17 cellular contexts compared by ENCODE assay signal in the genomic region with DNA sequence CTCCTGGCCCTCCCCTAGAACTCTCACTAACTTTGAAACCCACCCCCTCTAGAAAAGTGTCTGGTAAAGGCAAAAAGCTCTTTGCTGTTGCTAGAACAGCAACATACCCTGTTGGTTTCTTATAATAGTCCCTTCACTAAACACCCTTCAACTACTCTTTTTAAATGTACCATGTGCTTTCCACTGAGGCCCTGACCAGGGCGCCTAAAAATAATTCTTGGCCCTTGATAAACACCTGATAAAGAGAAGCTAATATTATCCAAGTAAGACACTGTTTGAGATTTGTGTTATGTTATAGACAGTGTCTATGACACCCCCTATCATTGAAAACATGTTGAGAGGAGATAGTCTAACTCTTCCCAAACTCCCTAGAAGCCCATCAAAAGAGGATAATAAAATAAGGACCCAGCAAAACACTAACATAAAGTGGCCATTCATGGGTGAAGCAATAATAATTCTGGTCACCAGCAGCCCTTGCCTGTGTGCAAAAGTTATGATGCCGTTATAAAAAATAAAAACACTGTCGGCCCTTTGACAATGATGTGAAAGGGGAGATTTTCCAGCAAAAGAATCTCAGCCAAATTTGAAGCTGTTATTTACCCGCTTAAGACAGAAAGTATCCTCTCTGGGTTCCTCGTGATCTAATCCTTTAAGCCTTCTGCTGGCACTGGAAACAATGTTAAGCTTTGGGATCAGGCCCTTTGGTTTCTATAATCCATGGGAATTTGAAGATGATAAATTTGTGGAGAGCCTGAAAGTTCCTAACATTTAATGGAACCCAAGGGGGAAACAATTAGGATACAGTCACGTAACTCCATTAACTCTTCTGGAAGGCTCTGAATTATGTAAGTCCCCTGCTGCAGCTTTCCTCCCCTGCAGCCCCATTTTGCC.
DNase-seq lines count a peak whose midpoint lies in the region; ATAC-seq and TF ChIP-seq lines count a peak whose summit lies in the region.
"Had no signal": no experiment of that assay in that cellular context is flagged by ENCODE, and none has a peak within 500 bp of the region (broad histone marks: within the 10 kb centered on the region; RNA-seq: fewer than 3 reads in every experiment).

No MANE protein-coding gene starts in this region.

- no peaks in the 10 kb centered on the region for H3K36me3 ChIP-seq in mesendoderm (ENCODE audit: control insufficient read depth, insufficient read depth, low read length)
- H3K36me3 ChIP-seq in vagina: no peaks in the 10 kb centered on the region

- H3K9me3 ChIP-seq in vagina: no peaks in the 10 kb centered on the region
- H3K9me3 ChIP-seq: psoas muscle had no signal

- ATAC-seq in HG02588 (IDR thresholded peaks at IDR 0.05; ENCODE audit: unreplicated experiment): no peak

- H4K5ac ChIP-seq in mesendoderm (ENCODE audit: low read length): no peak overlapping the region

- WGBS in mesendoderm (ENCODE audit: extremely low coverage, insufficient coverage, low lambda C conversion rate): no CpG with 5 or more reads among the region's 6 CpGs

- H2BK5ac ChIP-seq in mesendoderm (ENCODE audit: low read length): no peak overlapping the region

- no peak overlapping the region for H2BK15ac ChIP-seq in mesendoderm (replicated peaks; ENCODE audit: low read depth)

- H3K56ac ChIP-seq in mesendoderm (ENCODE audit: low read length): no peak overlapping the region

- no peak overlapping the region for H3K23ac ChIP-seq in mesendoderm (ENCODE audit: low read length)

- no peak overlapping the region for H3K4me3 ChIP-seq in mesendoderm (ENCODE audit: low read length)
- H3K4me3 ChIP-seq in vagina: no peak overlapping the region
- H3K4me3 ChIP-seq: psoas muscle had no signal

- no peaks in the 10 kb centered on the region for H3K79me2 ChIP-seq in mesendoderm (ENCODE audit: control insufficient read depth, insufficient read depth, low read length)

- H3K4me2 ChIP-seq in mesendoderm (ENCODE audit: low read length): no peak overlapping the region

- intact Hi-C loops in vagina (cut with DNase I): no loop called here

- H3K27ac ChIP-seq in mesendoderm (ENCODE audit: low read depth, low read length) (no peak overlapping the region), vagina (peak overlapping the region; percentile 53)
- H3K27ac ChIP-seq: psoas muscle had no signal

- H3K18ac ChIP-seq in mesendoderm (ENCODE audit: low read length): no peak overlapping the region

- H3K27me3 ChIP-seq in mesendoderm (ENCODE audit: insufficient read depth, low read length, poor library complexity) (no peaks in the 10 kb centered on the region), vagina (no peaks in the 10 kb centered on the region)

- no peaks in the 10 kb centered on the region for H3K4me1 ChIP-seq in mesendoderm (ENCODE audit: control insufficient read depth, low read depth, low read length)
- peaks cover 17% of the 10 kb centered on the region for H3K4me1 ChIP-seq in vagina

- no peak overlapping the region for H3K4ac ChIP-seq in mesendoderm (ENCODE audit: low read depth, low read length)

- no peak overlapping the region for H2AK5ac ChIP-seq in mesendoderm (ENCODE audit: low read length)

- H2BK120ac ChIP-seq in mesendoderm (ENCODE audit: low read depth, low read length): no peak overlapping the region

- no peak overlapping the region for H3K9ac ChIP-seq in mesendoderm (ENCODE audit: low read length)

- peak overlapping the region; percentile 5 for H4K8ac ChIP-seq in mesendoderm (ENCODE audit: low read depth, low read length)

- DNase-seq in NCI-H524 treated with DMSO at 0.1 percent for 48 hours (lab: John Stamatoyannopoulos, UW): peak; percentile 47
- peak; percentile 6 for DNase-seq in fibroblast of the conjunctiva (ENCODE audit: low read depth)
- no peak for DNase-seq in mesendoderm
- no peak for DNase-seq in vagina (ENCODE audit: extremely low spot score in 2 of 2)
- no peak for DNase-seq in NCI-H510A (lab: John Stamatoyannopoulos, UW)
- no peak for DNase-seq in activated CD8-positive, alpha-beta memory T cell treated with anti-CD3 and anti-CD28 coated beads, Interleukin-2, amount 50 U/mL, for 48 hours
- DNase-seq: activated CD4-positive, alpha-beta T cell treated with anti-CD3 and anti-CD28 coated beads, Interleukin-2, amount 10 ng/mL, durations not matched to agents 7 days and 5 days; activated gamma-delta T cell treated with Interleukin-2 at 50 U/mL for 16 hours; COR-L47; effector CD4-positive, alpha-beta T cell; hippocampal formation; MM.1S; NCI-H1930; NCI-H446; psoas muscle; T-helper 1 cell had no signal

- H3K79me1 ChIP-seq in mesendoderm (ENCODE audit: low read length): no peaks in the 10 kb centered on the region

- no peak for TF ChIP-seq POLR2A in vagina (IDR thresholded peaks at IDR 0.05)

- no peak for TF ChIP-seq CTCF in vagina (IDR thresholded peaks at IDR 0.05)

Comparison
In these comparisons a context has a peak if more than half of its experiments do, and no peak if none do; other contexts are left out.
1. DNase-seq: peak in NCI-H524 treated with DMSO at 0.1 percent for 48 hours (single experiment) and fibroblast of the conjunctiva (single experiment); none in mesendoderm (single experiment), vagina (0 of 2), NCI-H510A (single experiment) and activated CD8-positive, alpha-beta memory T cell treated with anti-CD3 and anti-CD28 coated beads, Interleukin-2, amount 50 U/mL, for 48 hours (single experiment).